In genomic region chr15:73530649-73531048, GRCh38 we compare ENCODE assay signal across 16 cellular contexts.
"Had no signal": no experiment of that assay in that cellular context is flagged by ENCODE, and none has a peak within 500 bp of the region (broad histone marks: within the 10 kb centered on the region; RNA-seq: fewer than 3 reads in every experiment).

No MANE protein-coding gene starts in this region.

- H3K27ac ChIP-seq: ascending aorta, coronary artery, gastroesophageal sphincter, heart left ventricle, thyroid gland had no signal

- H3K4me1 ChIP-seq: ascending aorta, gastroesophageal sphincter, heart left ventricle, thyroid gland had no signal

- H3K9me3 ChIP-seq: ascending aorta, gastroesophageal sphincter, heart left ventricle, thyroid gland had no signal

- DNase-seq: activated CD4-positive, alpha-beta T cell treated with anti-CD3 and anti-CD28 coated beads, Interleukin-2, amount 10 ng/mL, durations not matched to agents 7 days and 5 days; activated CD8-positive, alpha-beta T cell treated with anti-CD3 and anti-CD28 coated beads, Interleukin-2, amount 10 ng/mL, durations not matched to agents 7 days and 5 days; activated naive CD4-positive, alpha-beta T cell treated with anti-CD3 and anti-CD28 coated beads, Interleukin-2, amount 10 ng/mL, durations not matched to agents 7 days and 5 days; activated naive CD8-positive, alpha-beta T cell treated with anti-CD3 and anti-CD28 coated beads, Interleukin-2, amount 50 U/mL, for 24 hours; activated T-cell treated with anti-CD3 and anti-CD28 coated beads, Interleukin-2, amount 50 U/mL, for 24 hours; caudate nucleus; erythroblast; heart left ventricle; left ventricle myocardium superior; retina; stimulated activated CD4-positive, alpha-beta T cell treated with anti-CD3 and anti-CD28 coated beads, Interleukin-2, amount 100 ng/mL, for 24 hours; stimulated activated naive CD4-positive, alpha-beta T cell treated with Interleukin-2 at 50 U/mL for 16 hours; thyroid gland had no signal

- H3K4me3 ChIP-seq: ascending aorta, coronary artery, gastroesophageal sphincter, heart left ventricle, thyroid gland had no signal

- ATAC-seq: activated CD8-positive, alpha-beta T cell treated with anti-CD3 and anti-CD28 coated beads, Interleukin-2, amount 10 ng/mL, durations not matched to agents 7 days and 5 days; activated naive CD8-positive, alpha-beta T cell treated with anti-CD3 and anti-CD28 coated beads, Interleukin-2, amount 50 U/mL, for 24 hours; gastroesophageal sphincter; heart left ventricle; left ventricle myocardium superior had no signal

- H3K36me3 ChIP-seq: ascending aorta, heart left ventricle, thyroid gland had no signal

- H3K27me3 ChIP-seq: ascending aorta, gastroesophageal sphincter, heart left ventricle, thyroid gland had no signal
